Comparison of ENCODE assay signal across 13 cellular contexts in genomic region chr4:40954119-40954668, GRCh38.
DNase-seq lines count a peak whose midpoint lies in the region; ATAC-seq and TF ChIP-seq lines count a peak whose summit lies in the region.
"Had no signal": no experiment of that assay in that cellular context is flagged by ENCODE, and none has a peak within 500 bp of the region (broad histone marks: within the 10 kb centered on the region; RNA-seq: fewer than 3 reads in every experiment).

No MANE protein-coding gene starts in this region.

- no peaks in the 10 kb centered on the region for H3K36me3 Mint-ChIP-seq in activated naive CD8-positive, alpha-beta T cell treated with anti-CD3 and anti-CD28 coated beads, Interleukin-2, amount 50 U/mL, for 24 hours (ENCODE audit: low read depth)
- H3K36me3 Mint-ChIP-seq in activated naive CD8-positive, alpha-beta T cell treated with anti-CD3 and anti-CD28 coated beads for 36 hours, result no peaks in the 10 kb centered on the region

- ATAC-seq in activated naive CD8-positive, alpha-beta T cell treated with anti-CD3 and anti-CD28 coated beads, Interleukin-2, amount 50 U/mL, for 24 hours, result peak; percentile 28
- peak; percentile 82 for ATAC-seq in left ventricle myocardium superior
- no peak for ATAC-seq in GM21526 (IDR thresholded peaks at IDR 0.05; ENCODE audit: low FRiP score, unreplicated experiment)
- ATAC-seq: PC-3 had no signal

- no peak for TF ChIP-seq POLR2A in uterus (IDR thresholded peaks at IDR 0.05)

- no peak overlapping the region for H3K4me3 ChIP-seq in uterus

- no peaks in the 10 kb centered on the region for H3K27me3 ChIP-seq in uterus

- no peaks in the 10 kb centered on the region for H3K4me1 Mint-ChIP-seq in activated naive CD8-positive, alpha-beta T cell treated with anti-CD3 and anti-CD28 coated beads, Interleukin-2, amount 50 U/mL, for 24 hours
- no peaks in the 10 kb centered on the region for H3K4me1 Mint-ChIP-seq in activated naive CD8-positive, alpha-beta T cell treated with anti-CD3 and anti-CD28 coated beads for 36 hours

- H3K27ac Mint-ChIP-seq in activated naive CD8-positive, alpha-beta T cell treated with anti-CD3 and anti-CD28 coated beads, Interleukin-2, amount 50 U/mL, for 24 hours, result no peak overlapping the region
- no peak overlapping the region for H3K27ac Mint-ChIP-seq in activated naive CD8-positive, alpha-beta T cell treated with anti-CD3 and anti-CD28 coated beads for 36 hours

- no peaks in the 10 kb centered on the region for H3K9me3 ChIP-seq in uterus

- peak overlapping the region; percentile 69 to 86 for H3K27ac ChIP-seq in uterus

- no peak overlapping the region for H3K4me3 Mint-ChIP-seq in activated naive CD8-positive, alpha-beta T cell treated with anti-CD3 and anti-CD28 coated beads, Interleukin-2, amount 50 U/mL, for 24 hours
- H3K4me3 Mint-ChIP-seq in activated naive CD8-positive, alpha-beta T cell treated with anti-CD3 and anti-CD28 coated beads for 36 hours, result no peak overlapping the region

- no peaks in the 10 kb centered on the region for H3K36me3 ChIP-seq in uterus

- H3K27me3 Mint-ChIP-seq in activated naive CD8-positive, alpha-beta T cell treated with anti-CD3 and anti-CD28 coated beads, Interleukin-2, amount 50 U/mL, for 24 hours, result no peaks in the 10 kb centered on the region
- no peaks in the 10 kb centered on the region for H3K27me3 Mint-ChIP-seq in activated naive CD8-positive, alpha-beta T cell treated with anti-CD3 and anti-CD28 coated beads for 36 hours

- H3K9me3 Mint-ChIP-seq in activated naive CD8-positive, alpha-beta T cell treated with anti-CD3 and anti-CD28 coated beads, Interleukin-2, amount 50 U/mL, for 24 hours, result no peaks in the 10 kb centered on the region
- no peaks in the 10 kb centered on the region for H3K9me3 Mint-ChIP-seq in activated naive CD8-positive, alpha-beta T cell treated with anti-CD3 and anti-CD28 coated beads for 36 hours

- no peak for TF ChIP-seq CTCF in uterus (IDR thresholded peaks at IDR 0.05)

- no peak for DNase-seq in activated naive CD8-positive, alpha-beta T cell treated with anti-CD3 and anti-CD28 coated beads, Interleukin-2, amount 50 U/mL, for 24 hours
- no peak for DNase-seq in activated naive CD8-positive, alpha-beta T cell treated with anti-CD3 and anti-CD28 coated beads for 36 hours
- no peak for DNase-seq in left ventricle myocardium superior
- DNase-seq in putamen (ENCODE audit: low spot score), result peak; percentile 23
- DNase-seq in uterus, result no peak
- DNase-seq in DMS 273 (lab: John Stamatoyannopoulos, UW; ENCODE audit: unreplicated experiment), result no peak
- no peak for DNase-seq in activated gamma-delta T cell treated with Interleukin-2 at 50 U/mL for 16 hours
- DNase-seq: activated T-cell treated with anti-CD3 and anti-CD28 coated beads, Interleukin-2, amount 50 U/mL, for 48 hours; Calu3; PC-3; stimulated activated CD4-positive, alpha-beta T cell treated with anti-CD3 and anti-CD28 coated beads, Interleukin-4, amount 100 ng/mL, for 4 hours; T-helper 1 cell had no signal

- intact Hi-C loops in left ventricle myocardium superior (cut with micrococcal nuclease) (no loop called here), uterus (cut with DNase I; ENCODE audit: low total_unique reads) (no loop called here)

- no peaks in the 10 kb centered on the region for H3K4me1 ChIP-seq in uterus
